18 cellular contexts compared by ENCODE assay signal in the genomic region with DNA sequence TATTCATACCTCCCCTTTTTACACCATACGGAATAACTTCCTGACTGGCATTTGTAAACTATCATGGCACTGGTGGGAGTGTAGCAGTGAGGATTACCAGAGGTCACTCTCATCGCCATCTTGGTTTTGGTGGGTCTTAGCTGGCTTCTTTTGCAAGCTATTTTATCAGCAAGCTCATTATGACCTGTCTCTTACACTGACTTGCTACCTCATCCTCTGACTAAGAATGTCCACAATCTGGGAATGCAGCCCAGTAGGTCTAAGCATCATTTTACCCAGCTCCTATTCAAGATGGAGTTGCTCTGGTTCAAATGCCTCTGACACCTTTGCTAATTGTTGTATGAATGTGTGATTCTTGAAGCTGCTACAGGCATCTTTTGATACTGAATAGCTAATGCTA.
"Had no signal": no experiment of that assay in that cellular context is flagged by ENCODE, and none has a peak within 500 bp of the region (broad histone marks: within the 10 kb centered on the region; RNA-seq: fewer than 3 reads in every experiment).

No MANE protein-coding gene starts in this region.

- H3K4me1 ChIP-seq: esophagus squamous epithelium, heart right ventricle, left lung, lower lobe of right lung, right atrium auricular region, sigmoid colon, transverse colon had no signal

- H3K36me3 ChIP-seq: esophagus squamous epithelium, heart right ventricle, left lung, lower lobe of right lung, right atrium auricular region, sigmoid colon, thoracic aorta, transverse colon had no signal

- H3K27me3 ChIP-seq: esophagus squamous epithelium, heart right ventricle, left lung, right atrium auricular region, sigmoid colon, transverse colon had no signal

- FAIRE-seq: colon, keratinocyte had no signal

- DNase-seq: effector memory CD8-positive, alpha-beta T cell; esophagus squamous epithelium; foreskin melanocyte; heart right ventricle; left lung; lower lobe of right lung; natural killer cell; sigmoid colon; stimulated activated CD4-positive, alpha-beta T cell treated with anti-CD3 and anti-CD28 coated beads, Interleukin-2, amount 100 ng/mL, for 24 hours; stimulated activated CD4-positive, alpha-beta T cell treated with anti-CD3 and anti-CD28 coated beads, Interleukin-4, amount 100 ng/mL, for 4 hours; stimulated activated naive B cell treated with anti-CD40 and anti-IgM and Interleukin-4, amounts not matched to agents 10 μg/mL and 1 μg/mL and 100 μg/mL, for 72 hours; stimulated activated naive CD8-positive, alpha-beta T cell treated with anti-CD3 and anti-CD28 coated beads, Interleukin-15, amount 100 ng/mL, for 72 hours; transverse colon had no signal

- H3K27ac ChIP-seq: esophagus squamous epithelium, heart right ventricle, left lung, lower lobe of right lung, right atrium auricular region, sigmoid colon, skin epidermis, thoracic aorta, transverse colon had no signal

- ATAC-seq: effector memory CD8-positive, alpha-beta T cell; heart right ventricle; left lung; lower lobe of right lung; natural killer cell; stimulated activated naive B cell treated with anti-CD40 and anti-IgM and Interleukin-4, amounts not matched to agents 10 μg/mL and 1 μg/mL and 100 μg/mL, for 72 hours; stimulated activated naive CD8-positive, alpha-beta T cell treated with anti-CD3 and anti-CD28 coated beads, Interleukin-15, amount 100 ng/mL, for 72 hours had no signal

- H3K9me3 ChIP-seq: esophagus squamous epithelium, left lung, lower lobe of right lung, right atrium auricular region, sigmoid colon, thoracic aorta, transverse colon had no signal

- H3K4me3 ChIP-seq: esophagus squamous epithelium, heart right ventricle, left lung, lower lobe of right lung, right atrium auricular region, sigmoid colon, skin epidermis, thoracic aorta, transverse colon had no signal
